22 cellular contexts compared by ENCODE assay signal in genomic region chr11:132161538-132161937, GRCh38.
"Had no signal": no experiment of that assay in that cellular context is flagged by ENCODE, and none has a peak within 500 bp of the region (broad histone marks: within the 10 kb centered on the region; RNA-seq: fewer than 3 reads in every experiment).

No MANE protein-coding gene starts in this region.

- DNase-seq: heart right ventricle; islet precursor cell; left ventricle myocardium superior; midbrain; mucosa of descending colon; naive thymus-derived CD4-positive, alpha-beta T cell; nucleus accumbens; pancreas; right lobe of liver; stimulated activated CD4-positive, alpha-beta T cell treated with anti-CD3 and anti-CD28 coated beads, Interleukin-12 subunit alpha, Interleukin-12 subunit beta, amount 100 ng/mL, for 4 hours; stimulated activated CD4-positive, alpha-beta T cell treated with anti-CD3 and anti-CD28 coated beads, Interleukin-15, amount 100 ng/mL, for 24 hours; stimulated activated CD4-positive, alpha-beta T cell treated with anti-CD3 and anti-CD28 coated beads, Interleukin-2, amount 100 ng/mL, for 24 hours; stimulated activated CD4-positive, alpha-beta T cell treated with anti-CD3 and anti-CD28 coated beads, Interleukin-4, amount 100 ng/mL, for 1 hour; stimulated activated naive B cell treated with anti-CD40 and anti-IgM and Interleukin-4, amounts not matched to agents 10 μg/mL and 1 μg/mL and 100 μg/mL, for 72 hours; stimulated activated naive CD8-positive, alpha-beta T cell treated with anti-CD3 and anti-CD28 coated beads, Interleukin-15, Interleukin-2, amounts not matched to agents 100 U/mL and 50 U/mL, for 24 hours; stomach; testis; tibial artery; trophoblast cell; upper lobe of right lung had no signal

- ATAC-seq: heart right ventricle; left lobe of liver; left ventricle myocardium superior; mucosa of descending colon; natural killer cell treated with Interleukin-12 subunit alpha and Interleukin-12 subunit beta and Interleukin-15 and Interleukin-18, amount 100 ng/mL, for 72 hours; pancreas; right lobe of liver; stimulated activated naive B cell treated with anti-CD40 and anti-IgM and Interleukin-4, amounts not matched to agents 10 μg/mL and 1 μg/mL and 100 μg/mL, for 72 hours; stimulated activated naive CD8-positive, alpha-beta T cell treated with anti-CD3 and anti-CD28 coated beads, Interleukin-15, Interleukin-2, amounts not matched to agents 100 U/mL and 50 U/mL, for 24 hours; upper lobe of right lung had no signal
